In the genomic region with DNA sequence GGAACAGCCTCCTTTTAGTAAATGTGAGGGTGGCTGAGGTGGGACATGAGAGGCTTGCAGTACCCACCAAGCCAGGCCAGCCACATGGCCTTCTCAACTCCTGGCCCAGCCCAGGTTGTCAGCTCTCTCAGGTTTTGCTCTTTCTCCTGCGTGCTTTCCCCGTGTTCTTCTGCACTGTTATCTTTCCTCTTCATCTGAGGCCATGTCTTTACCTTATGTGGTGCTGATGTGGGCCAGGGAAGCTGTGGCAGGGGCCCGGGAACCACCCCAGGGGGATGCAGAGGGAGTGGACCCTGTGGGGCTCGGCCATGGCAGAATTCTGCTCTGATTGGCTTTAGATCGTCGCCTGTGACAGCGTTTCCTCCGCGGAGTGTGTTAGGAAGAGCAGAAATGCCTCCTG, we compare ENCODE assay signal across 29 cellular contexts.
"Had no signal": no experiment of that assay in that cellular context is flagged by ENCODE, and none has a peak within 500 bp of the region (broad histone marks: within the 10 kb centered on the region; RNA-seq: fewer than 3 reads in every experiment).

No MANE protein-coding gene starts in this region.

- H3K4me3 ChIP-seq: esophagus muscularis mucosa, heart right ventricle, left lung, lower lobe of right lung, skin epidermis, uterus had no signal

- H3K9me3 Mint-ChIP-seq: activated naive CD8-positive, alpha-beta T cell treated with anti-CD3 and anti-CD28 coated beads, Interleukin-2, amount 50 U/mL, for 24 hours; activated T-helper 2 cell treated with anti-CD3 and anti-CD28 coated beads, Interferon-gamma antibody, Interleukin-2, Interleukin-4, amounts not matched to agents 10 μg/mL and 5 μg/mL and 100 μg/mL, durations not matched to agents 14 hours and 24 hours and 36 hours; central memory CD8-positive, alpha-beta T cell; natural killer cell; stimulated activated memory B cell treated with anti-CD40 and anti-IgM and Interleukin-4, amounts not matched to agents 10 μg/mL and 1 μg/mL and 100 μg/mL, for 72 hours; stimulated activated naive CD8-positive, alpha-beta T cell treated with anti-CD3 and anti-CD28 coated beads, Interleukin-15, amount 100 ng/mL, for 72 hours; type B pancreatic cell had no signal

- ATAC-seq: activated CD4-positive, CD25-positive, alpha-beta regulatory T cell treated with anti-CD3 and anti-CD28 coated beads, Interleukin-2, amount 50 U/mL, for 24 hours; activated naive CD8-positive, alpha-beta T cell treated with anti-CD3 and anti-CD28 coated beads, Interleukin-2, amount 50 U/mL, for 24 hours; foreskin keratinocyte; left lung; natural killer cell; sciatic nerve; stimulated activated memory B cell treated with anti-CD40 and anti-IgM and Interleukin-4, amounts not matched to agents 10 μg/mL and 1 μg/mL and 100 μg/mL, for 72 hours had no signal

- H3K27ac Mint-ChIP-seq: activated naive CD8-positive, alpha-beta T cell treated with anti-CD3 and anti-CD28 coated beads, Interleukin-2, amount 50 U/mL, for 24 hours; activated T-helper 2 cell treated with anti-CD3 and anti-CD28 coated beads, Interferon-gamma antibody, Interleukin-2, Interleukin-4, amounts not matched to agents 10 μg/mL and 5 μg/mL and 100 μg/mL, durations not matched to agents 14 hours and 24 hours and 36 hours; progenitor cell of endocrine pancreas; stimulated activated memory B cell treated with anti-CD40 and anti-IgM and Interleukin-4, amounts not matched to agents 10 μg/mL and 1 μg/mL and 100 μg/mL, for 72 hours; type B pancreatic cell had no signal

- H3K36me3 Mint-ChIP-seq: natural killer cell had no signal

- H3K4me3 Mint-ChIP-seq: activated naive CD8-positive, alpha-beta T cell treated with anti-CD3 and anti-CD28 coated beads, Interleukin-2, amount 50 U/mL, for 24 hours; central memory CD8-positive, alpha-beta T cell; natural killer cell; stimulated activated memory B cell treated with anti-CD40 and anti-IgM and Interleukin-4, amounts not matched to agents 10 μg/mL and 1 μg/mL and 100 μg/mL, for 72 hours; stimulated activated naive CD8-positive, alpha-beta T cell treated with anti-CD3 and anti-CD28 coated beads, Interleukin-15, amount 100 ng/mL, for 72 hours; type B pancreatic cell had no signal

- H3K36me3 ChIP-seq: uterus had no signal

- DNase-seq: activated CD4-positive, alpha-beta T cell treated with anti-CD3 and anti-CD28 coated beads for 48 hours; activated CD4-positive, alpha-beta T cell treated with anti-CD3 and anti-CD28 coated beads, Interleukin-2, amount 50 U/mL, for 48 hours; activated CD8-positive, alpha-beta memory T cell treated with anti-CD3 and anti-CD28 coated beads, Interleukin-2, amount 50 U/mL, for 4 hours; activated naive CD8-positive, alpha-beta T cell treated with anti-CD3 and anti-CD28 coated beads, Interleukin-2, amount 50 U/mL, for 24 hours; activated T-cell treated with anti-CD3 and anti-CD28 coated beads, Interleukin-2, amount 50 U/mL, for 1 hour; amygdala; dermis blood vessel endothelial cell; effector CD4-positive, alpha-beta T cell; foreskin keratinocyte; heart right ventricle; lower lobe of right lung; mesenchymal stem cell; natural killer cell; stimulated activated CD4-positive, alpha-beta T cell treated with anti-CD3 and anti-CD28 coated beads, Interleukin-12 subunit alpha, Interleukin-12 subunit beta, amount 100 ng/mL, for 4 hours; stimulated activated CD4-positive, alpha-beta T cell treated with anti-CD3 and anti-CD28 coated beads, Interleukin-4, amount 100 ng/mL, for 1 hour; stimulated activated naive CD8-positive, alpha-beta T cell treated with anti-CD3 and anti-CD28 coated beads, Interleukin-15, amount 100 ng/mL, for 72 hours; T-helper 9 cell; uterus had no signal

- H3K27ac ChIP-seq: esophagus muscularis mucosa, foreskin keratinocyte, heart right ventricle, left lung, lower lobe of right lung, skin epidermis, uterus, VCaP had no signal

- H3K9me3 ChIP-seq: esophagus muscularis mucosa, heart right ventricle, left lung, lower lobe of right lung, uterus had no signal

- H3K27me3 Mint-ChIP-seq: activated naive CD8-positive, alpha-beta T cell treated with anti-CD3 and anti-CD28 coated beads, Interleukin-2, amount 50 U/mL, for 24 hours; central memory CD8-positive, alpha-beta T cell; progenitor cell of endocrine pancreas; stimulated activated memory B cell treated with anti-CD40 and anti-IgM and Interleukin-4, amounts not matched to agents 10 μg/mL and 1 μg/mL and 100 μg/mL, for 72 hours; stimulated activated naive CD8-positive, alpha-beta T cell treated with anti-CD3 and anti-CD28 coated beads, Interleukin-15, amount 100 ng/mL, for 72 hours had no signal

- H3K27me3 ChIP-seq: esophagus muscularis mucosa, foreskin keratinocyte, heart right ventricle, left lung, uterus had no signal
